17 cellular contexts compared by ENCODE assay signal in genomic region chr4:81164126-81164525, GRCh38. TPM values are rescaled to one million over a fixed set of nuclear protein-coding genes. Genes with fewer than 3 reads are reported as not detected.
A peak's percentile ranks its signal among the peaks of the same experiment; 100 is the strongest.
DNase-seq lines count a peak whose midpoint lies in the region; ATAC-seq, FAIRE-seq and TF ChIP-seq lines count a peak whose summit lies in the region.
"Had no signal": no experiment of that assay in that cellular context is flagged by ENCODE, and none has a peak within 500 bp of the region (broad histone marks: within the 10 kb centered on the region; RNA-seq: fewer than 3 reads in every experiment).

No MANE protein-coding gene starts in this region.

- RAD21 ChIA-PET in HCT116 (lab: Charles Lee; ENCODE audit: low non-redundant PET in 1 of 2, low total read pairs in 2 of 2, uncharacterized antibody in 2 of 2, unreplicated experiment in 2 of 2), result no interaction called here

- TF ChIP-seq EP300 in ovary (IDR thresholded peaks at IDR 0.05), result no peak

- H3K36me3 ChIP-seq in HCT116 (ENCODE audit: control insufficient read depth in 1 of 2, insufficient read depth in 2 of 2, low read length in 2 of 2) (no peaks in the 10 kb centered on the region), PC-9 (ENCODE audit: low read depth) (no peaks in the 10 kb centered on the region), small intestine (ENCODE audit: control insufficient read depth in 2 of 2, insufficient read depth in 2 of 2, low read length in 2 of 2) (peaks cover 0 to 2% of the 10 kb centered on the region in 2 donors), ovary (no peaks in the 10 kb centered on the region)

- H4K20me1 ChIP-seq in HCT116 (ENCODE audit: insufficient read depth) (no peaks in the 10 kb centered on the region), PC-9 (ENCODE audit: insufficient read depth) (no peaks in the 10 kb centered on the region)

- peak overlapping the region; percentile 26; the same call in 1 of the 2 replicates for H3K9ac ChIP-seq in HCT116 (ENCODE audit: low read length)

- H3K4me2 ChIP-seq in HCT116 (ENCODE audit: low read length) (peak overlapping the region; percentile 69), PC-9 (peak overlapping the region; percentile 69)
- H3K4me2 ChIP-seq: GM23338 had no signal

- H3K79me2 ChIP-seq in HCT116 (ENCODE audit: insufficient read depth, low read length) (no peaks in the 10 kb centered on the region), PC-9 (ENCODE audit: low read depth) (no peaks in the 10 kb centered on the region)

- no peak for TF ChIP-seq CTCF in HCT116 (IDR thresholded peaks at IDR 0.05 in 2 of 3, conservative IDR thresholded peaks at IDR 0.05 in 1 of 3; ENCODE audit: borderline replicate concordance in 1 of 3, insufficient read depth in 1 of 3, low read depth in 2 of 3, low read length in 2 of 3)
- no peak for TF ChIP-seq CTCF in PC-9 (conservative IDR thresholded peaks at IDR 0.05)
- no peak for TF ChIP-seq CTCF in ovary (IDR thresholded peaks at IDR 0.05)

- POLR2A ChIA-PET in HCT116 (lab: Charles Lee) (interaction anchor here (0.7 kb wide), 1 partner anchor 17 kb away, joined by 3 read pairs; no protein-coding TSS in a partner anchor), PC-9 (lab: Charles Lee; ENCODE audit: unreplicated experiment) (no interaction called here)

- CTCF ChIA-PET in HCT116 (lab: Charles Lee), result interaction anchor here (1.4 kb wide), 1 partner anchor 94 kb away, joined by 4 read pairs; no protein-coding TSS in a partner anchor
- CTCF ChIA-PET in PC-9 (lab: Charles Lee), result no interaction called here

- DNase-seq in HCT116 (ENCODE audit: low read depth, low spot score) (no peak), PC-9 (no peak), epithelial cell of prostate (ENCODE audit: low read depth, low spot score) (no peak), small intestine (peak; percentile 92), ovary (no peak), NCI-H2107 (lab: John Stamatoyannopoulos, UW) (no peak)
- DNase-seq in stimulated activated CD4-positive, alpha-beta T cell treated with anti-CD3 and anti-CD28 coated beads, Interleukin-1b, Interleukin-23, amount 100 ng/mL, for 48 hours, result no peak
- DNase-seq: NCI-H1105 treated with DMSO at 0.1 percent for 48 hours; NCI-H1694; NCI-H2081 treated with DMSO at 0.1 percent for 48 hours; NCI-H510A; NCI-H748 treated with DMSO at 0.1 percent for 48 hours; NK-92 treated with Interleukin-12 subunit alpha and Interleukin-12 subunit beta, amount 100 ng/mL, for 24 hours had no signal

- H3F3A ChIP-seq in PC-9 (ENCODE audit: insufficient read depth, low read depth), result peaks cover 5% of the 10 kb centered on the region; the same call in 1 of the 2 replicates

- H2AFZ ChIP-seq in HCT116 (ENCODE audit: low read depth, low read length, poor library complexity, severe bottlenecking) (peak overlapping the region; percentile 51), PC-9 (peak overlapping the region; percentile 50)
- H2AFZ ChIP-seq: GM23338 had no signal

- no peak for TF ChIP-seq POLR2A in HCT116 (IDR thresholded peaks at IDR 0.05; ENCODE audit: borderline replicate concordance, extremely low read depth, insufficient read depth, insufficient read length)
- TF ChIP-seq POLR2A in ovary (IDR thresholded peaks at IDR 0.05), result no peak

- peaks cover 13 to 55% of the 10 kb centered on the region in 2 experiments for H3K4me1 ChIP-seq in HCT116 (ENCODE audit: control insufficient read depth in 1 of 2, insufficient read depth in 2 of 2, low read length in 2 of 2)
- peaks cover 17% of the 10 kb centered on the region for H3K4me1 ChIP-seq in PC-9 (replicated peaks; ENCODE audit: insufficient read depth)
- H3K4me1 ChIP-seq in small intestine (ENCODE audit: control insufficient read depth in 2 of 2, insufficient read depth in 1 of 2, low read depth in 1 of 2, low read length in 1 of 2), result no peaks in the 10 kb centered on the region
- no peaks in the 10 kb centered on the region for H3K4me1 ChIP-seq in ovary (ENCODE audit: insufficient read depth)

- H3K9me2 ChIP-seq in HCT116 (ENCODE audit: insufficient read depth), result no peaks in the 10 kb centered on the region
- H3K9me2 ChIP-seq in PC-9 (ENCODE audit: insufficient read depth), result no peaks in the 10 kb centered on the region

- peak overlapping the region in 1 of 2 experiments; percentile 46; a peak in 3 of 4 replicates for H3K4me3 ChIP-seq in HCT116 (replicated peaks in 1 of 2; ENCODE audit: low read depth in 1 of 2, low read length in 2 of 2)
- H3K4me3 ChIP-seq in PC-9, result peak overlapping the region; percentile 20; the same call in 1 of the 2 replicates
- H3K4me3 ChIP-seq in small intestine (ENCODE audit: low read depth in 1 of 2, low read length in 2 of 2), result no peak overlapping the region
- H3K4me3 ChIP-seq in ovary, result no peak overlapping the region
- H3K4me3 ChIP-seq: GM12878, GM23338, K562 had no signal

- 12 to 40% (median 23%) methylated on average over 3 of the region's 3 CpGs for WGBS in small intestine, 3 donors
- 86 to 91% (median 90%) methylated on average over 3 of the region's 3 CpGs for WGBS in ovary, 3 donors

- intact Hi-C loops in HCT116 (cut with micrococcal nuclease) (no loop called here), PC-9 (cut with micrococcal nuclease; ENCODE audit: unreplicated experiment) (no loop called here), ovary (cut with DNase I) (no loop called here)

- BruUV-seq in HCT116 (replicated peaks; lab: Mats Ljungman, UMichigan) (no TSS peak), PC-9 (replicated peaks; lab: Mats Ljungman, UMichigan) (no TSS peak)

- peak; percentile 21 for ATAC-seq in HCT116
- ATAC-seq: GM12878, GM23338, K562 had no signal

- H3K9me3 ChIP-seq in HCT116 (ENCODE audit: control insufficient read depth in 1 of 2, insufficient read depth in 1 of 2, low read depth in 1 of 2, low read length in 2 of 2), result no peaks in the 10 kb centered on the region
- H3K9me3 ChIP-seq in PC-9 (ENCODE audit: insufficient read depth, low read depth), result peaks cover 6% of the 10 kb centered on the region
- H3K9me3 ChIP-seq in small intestine (ENCODE audit: control insufficient read depth, low read depth), result no peaks in the 10 kb centered on the region
- no peaks in the 10 kb centered on the region for H3K9me3 ChIP-seq in ovary

- H3K27ac ChIP-seq in HCT116 (ENCODE audit: low read depth, low read length) (peak overlapping the region; percentile 4; the same call in 1 of the 2 replicates), PC-9 (peak overlapping the region; percentile 90), epithelial cell of prostate (peak overlapping the region; percentile 84), small intestine (ENCODE audit: low read depth in 1 of 2, low read length in 1 of 2) (peak overlapping the region in 1 of 2 donors; percentile 77), ovary (no peak overlapping the region)

- no peaks in the 10 kb centered on the region for H3K27me3 ChIP-seq in HCT116 (ENCODE audit: insufficient read depth, low read length)
- H3K27me3 ChIP-seq in PC-9 (ENCODE audit: insufficient read depth, low read depth), result no peaks in the 10 kb centered on the region
- no peaks in the 10 kb centered on the region for H3K27me3 ChIP-seq in small intestine (ENCODE audit: control insufficient read depth in 2 of 2, insufficient read depth in 2 of 2, low read length in 2 of 2)
- H3K27me3 ChIP-seq in ovary, result no peaks in the 10 kb centered on the region

- TF ChIP-seq RAD21 in HCT116 (IDR thresholded peaks at IDR 0.05; ENCODE audit: low read depth), result no peak

- FAIRE-seq in small intestine (lab: Jason Lieb, UNC), result no peak
- FAIRE-seq: GM12878, K562 had no signal

TF ChIP-seq in HCT116, 20 proteins besides CTCF, POLR2A, EP300 and RAD21 (continues in another document):
- TF ChIP-seq ATF3 (IDR thresholded peaks at IDR 0.05) (no peak), JUND (IDR thresholded peaks at IDR 0.05) (no peak), YY1 (IDR thresholded peaks at IDR 0.05; ENCODE audit: extremely low read depth, insufficient replicate concordance, low read depth, low read length) (no peak), TCF7L2 (IDR thresholded peaks at IDR 0.05; ENCODE audit: borderline replicate concordance, extremely low read depth, insufficient read depth, insufficient read length) (no peak), REST (IDR thresholded peaks at IDR 0.05; ENCODE audit: low read depth) (no peak), EGR1 (IDR thresholded peaks at IDR 0.05; ENCODE audit: low read depth) (no peak), SIN3A (IDR thresholded peaks at IDR 0.05; ENCODE audit: low read depth) (no peak), ELF1 (IDR thresholded peaks at IDR 0.05; ENCODE audit: borderline replicate concordance, low read depth) (no peak), CEBPB (IDR thresholded peaks at IDR 0.05; ENCODE audit: low read depth) (no peak), ZNF274 (IDR thresholded peaks at IDR 0.05; ENCODE audit: low read depth, low read length) (no peak)

RNA-seq across cellular contexts. Expression of gene PRKG2, which starts 50.9 kb away (rescaled TPM):
- total RNA-seq in HCT116 (2021; ENCODE audit: unreplicated experiment), result 2.1 TPM
- 1.6 and 2.0 TPM in 2 replicates for polyA plus RNA-seq in HCT116 (2012)
- not detected in 2 replicates for total RNA-seq in PC-9 (2021)
- polyA plus RNA-seq in small intestine, result 10 to 100 TPM in 2 of 3 donors, 1 to 10 TPM in 1; 2.1 to 21.6 (median 18.6) TPM
- total RNA-seq in ovary, result under 1 TPM in 4 of 7 donors, not detected in 3; 0.08 to 0.60 (median 0.21) TPM
- under 1 TPM; 0.13 to 0.15 TPM for polyA plus RNA-seq in ovary
- total RNA-seq: GM12878, RPMI7951 had no signal
- polyA plus RNA-seq: GM12878 had no signal

Comparison
In these comparisons a context has a peak if more than half of its experiments do, and no peak if none do; other contexts are left out.
1. H3K27ac ChIP-seq: peak in HCT116 (single experiment), PC-9 (single experiment) and epithelial cell of prostate (single experiment); none in ovary (0 of 2).